ENCODE assay signal across 8 cellular contexts in genomic region chr20:53915459-53916172, GRCh38.
DNase-seq lines count a peak whose midpoint lies in the region; ATAC-seq and FAIRE-seq lines count a peak whose summit lies in the region.

No MANE protein-coding gene starts in this region.

- POLR2A ChIA-PET in naive thymus-derived CD8-positive, alpha-beta T cell (lab: Charles Lee) = interaction anchor here (0.6 to 3.2 kb wide), 25 partner anchors 9 to 336 kb away, joined by 3 to 18 read pairs (median 4); no protein-coding TSS in a partner anchor

- no peaks in the 10 kb centered on the region for H3K27me3 Mint-ChIP-seq in naive thymus-derived CD8-positive, alpha-beta T cell
- H3K27me3 Mint-ChIP-seq in stimulated activated memory B cell treated with anti-CD40 and anti-IgM and Interleukin-4, amounts not matched to agents 10 μg/mL and 1 μg/mL and 100 μg/mL, for 72 hours = no peaks in the 10 kb centered on the region

- in situ Hi-C loops in KBM-7 (cut with MboI; ENCODE audit: low pct_unique_long_range_greater_than_20kb, low sequenced_read_pairs) = no loop called here

- peaks cover 23 to 42% (median 31%) of the 10 kb centered on the region in 4 donors for H3K4me1 Mint-ChIP-seq in naive thymus-derived CD8-positive, alpha-beta T cell
- peaks cover 70% of the 10 kb centered on the region for H3K4me1 Mint-ChIP-seq in stimulated activated memory B cell treated with anti-CD40 and anti-IgM and Interleukin-4, amounts not matched to agents 10 μg/mL and 1 μg/mL and 100 μg/mL, for 72 hours

- H3K9me3 Mint-ChIP-seq in naive thymus-derived CD8-positive, alpha-beta T cell = no peaks in the 10 kb centered on the region
- H3K9me3 Mint-ChIP-seq in stimulated activated memory B cell treated with anti-CD40 and anti-IgM and Interleukin-4, amounts not matched to agents 10 μg/mL and 1 μg/mL and 100 μg/mL, for 72 hours = peaks cover 7% of the 10 kb centered on the region

- peak overlapping the region; percentile 93 to 98 (median 96) for H3K4me3 Mint-ChIP-seq in naive thymus-derived CD8-positive, alpha-beta T cell
- peak overlapping the region; percentile 89 for H3K4me3 Mint-ChIP-seq in stimulated activated memory B cell treated with anti-CD40 and anti-IgM and Interleukin-4, amounts not matched to agents 10 μg/mL and 1 μg/mL and 100 μg/mL, for 72 hours

- no peaks in the 10 kb centered on the region for H3K36me3 Mint-ChIP-seq in naive thymus-derived CD8-positive, alpha-beta T cell
- H3K36me3 Mint-ChIP-seq in stimulated activated memory B cell treated with anti-CD40 and anti-IgM and Interleukin-4, amounts not matched to agents 10 μg/mL and 1 μg/mL and 100 μg/mL, for 72 hours = peaks cover 12% of the 10 kb centered on the region

- ATAC-seq in GM21390 (IDR thresholded peaks at IDR 0.05; ENCODE audit: unreplicated experiment) = peak; percentile 53
- peak; percentile 95 to 98 for ATAC-seq in naive thymus-derived CD8-positive, alpha-beta T cell
- peak; percentile 95 for ATAC-seq in stimulated activated memory B cell treated with anti-CD40 and anti-IgM and Interleukin-4, amounts not matched to agents 10 μg/mL and 1 μg/mL and 100 μg/mL, for 72 hours

- FAIRE-seq in RCC 7860 (lab: Jason Lieb, UNC) = peak; percentile 90

- peak overlapping the region; percentile 90 to 95 (median 94) for H3K27ac Mint-ChIP-seq in naive thymus-derived CD8-positive, alpha-beta T cell
- H3K27ac Mint-ChIP-seq in stimulated activated memory B cell treated with anti-CD40 and anti-IgM and Interleukin-4, amounts not matched to agents 10 μg/mL and 1 μg/mL and 100 μg/mL, for 72 hours = peak overlapping the region; percentile 91

- DNase-seq in COR-L47 (lab: John Stamatoyannopoulos, UW) (peak; percentile 26), KBM-7 (peak; percentile 97), RCC 7860 (ENCODE audit: low spot score) (peak; percentile 91), activated T-helper 1 cell treated with Interleukin-2 at 50 U/mL for 16 hours (ENCODE audit: low read depth) (peak; percentile 85), fibroblast of gingiva (ENCODE audit: low read depth) (peak; percentile 92)
- peak; percentile 79 to 96 (median 90) for DNase-seq in naive thymus-derived CD8-positive, alpha-beta T cell

Comparison
In these comparisons a context has a peak if more than half of its experiments do, and no peak if none do; other contexts are left out.
1. Peak in every context shown above with its lines: DNase-seq and ATAC-seq.
2. DNase-seq: peak in every context shown above with its lines; median percentile 97 in KBM-7; 92 in fibroblast of gingiva; 91 in RCC 7860; 90 in naive thymus-derived CD8-positive, alpha-beta T cell; 85 in activated T-helper 1 cell treated with Interleukin-2 at 50 U/mL for 16 hours; 26 in COR-L47.